Comparison of ENCODE assay signal across 16 cellular contexts in genomic region chr15:64620991-64621495, GRCh38.
A peak's percentile ranks its signal among the peaks of the same experiment; 100 is the strongest.
DNase-seq lines count a peak whose midpoint lies in the region; ATAC-seq, FAIRE-seq and TF ChIP-seq lines count a peak whose summit lies in the region.
"Had no signal": no experiment of that assay in that cellular context is flagged by ENCODE, and none has a peak within 500 bp of the region (broad histone marks: within the 10 kb centered on the region; RNA-seq: fewer than 3 reads in every experiment).

No MANE protein-coding gene starts in this region.

- no peak for FAIRE-seq in GM19239 (lab: Jason Lieb, UNC)
- FAIRE-seq: endometrium, K562 had no signal

- H3K27ac ChIP-seq in endodermal cell (ENCODE audit: low read depth, low read length), result peak overlapping the region; percentile 38
- H3K27ac ChIP-seq: psoas muscle had no signal

- H3K4me1 Mint-ChIP-seq in activated naive CD4-positive, alpha-beta T cell treated with anti-CD3 and anti-CD28 coated beads, Interleukin-2, amount 50 U/mL, for 24 hours, result peaks cover 87% of the 10 kb centered on the region
- peaks cover 83 to 86% (median 85%) of the 10 kb centered on the region in 3 donors for H3K4me1 Mint-ChIP-seq in T-cell
- H3K4me1 Mint-ChIP-seq in endodermal cell, result peaks cover 45% of the 10 kb centered on the region
- peaks cover 34% of the 10 kb centered on the region for H3K4me1 Mint-ChIP-seq in WTC11

- H3K4me3 Mint-ChIP-seq in activated naive CD4-positive, alpha-beta T cell treated with anti-CD3 and anti-CD28 coated beads, Interleukin-2, amount 50 U/mL, for 24 hours, result peak overlapping the region; percentile 66
- peak overlapping the region in 1 of 3 donors; percentile 63 for H3K4me3 Mint-ChIP-seq in T-cell
- no peak overlapping the region for H3K4me3 Mint-ChIP-seq in endodermal cell
- H3K4me3 Mint-ChIP-seq in WTC11, result no peak overlapping the region

- no peak for TF ChIP-seq CTCF in endodermal cell (conservative IDR thresholded peaks at IDR 0.05)
- no peak for TF ChIP-seq CTCF in GM10266 (IDR thresholded peaks at IDR 0.05; ENCODE audit: control insufficient read depth, insufficient read depth, low read depth, missing control alignments)
- TF ChIP-seq CTCF in WTC11 (IDR thresholded peaks at IDR 0.05), result no peak

- H3K4me3 ChIP-seq in endodermal cell (ENCODE audit: low read length), result no peak overlapping the region
- H3K4me3 ChIP-seq: K562, psoas muscle had no signal

- peak overlapping the region; percentile 91 for H3K27ac Mint-ChIP-seq in activated naive CD4-positive, alpha-beta T cell treated with anti-CD3 and anti-CD28 coated beads, Interleukin-2, amount 50 U/mL, for 24 hours
- H3K27ac Mint-ChIP-seq in T-cell (peak overlapping the region; percentile 81 to 85), endodermal cell (no peak overlapping the region), WTC11 (no peak overlapping the region)

- H3K36me3 Mint-ChIP-seq in activated naive CD4-positive, alpha-beta T cell treated with anti-CD3 and anti-CD28 coated beads, Interleukin-2, amount 50 U/mL, for 24 hours, result no peaks in the 10 kb centered on the region
- no peaks in the 10 kb centered on the region for H3K36me3 Mint-ChIP-seq in T-cell
- H3K36me3 Mint-ChIP-seq in endodermal cell (ENCODE audit: low read depth), result peaks cover 18% of the 10 kb centered on the region
- peaks cover 9% of the 10 kb centered on the region; the same call in 1 of the 2 replicates for H3K36me3 Mint-ChIP-seq in WTC11

- no peak overlapping the region for H3K9ac ChIP-seq in endodermal cell (ENCODE audit: extremely low read depth, low read length, poor library complexity, severe bottlenecking)

- CTCF ChIA-PET in T-cell (lab: Charles Lee), result no interaction called here
- CTCF ChIA-PET in WTC11 (lab: Charles Lee), result no interaction called here

- peaks cover 16% of the 10 kb centered on the region for H3K36me3 ChIP-seq in endodermal cell (ENCODE audit: control insufficient read depth, insufficient read depth, low read length)

- WGBS in endodermal cell (ENCODE audit: insufficient coverage in 1 of 2, insufficient read length in 1 of 2), 2 experiments, result 94 to 99% methylated on average over 3 to 4 of the region's 4 CpGs

- H3K9me3 ChIP-seq in endodermal cell (ENCODE audit: control insufficient read depth, low read length), result no peaks in the 10 kb centered on the region
- H3K9me3 ChIP-seq: BE2C, psoas muscle had no signal

- H3K4me1 ChIP-seq in endodermal cell (ENCODE audit: control insufficient read depth, insufficient read depth, low read length), result no peaks in the 10 kb centered on the region

- no peak for DNase-seq in activated naive CD4-positive, alpha-beta T cell (lab: John Stamatoyannopoulos, UW)
- no peak for DNase-seq in T-cell
- DNase-seq in endodermal cell, result no peak
- no peak for DNase-seq in GM10266 (ENCODE audit: extremely low spot score)
- DNase-seq in WTC11 (ENCODE audit: low spot score), result no peak
- DNase-seq in GM19239 (ENCODE audit: insufficient read length, low spot score), result no peak
- DNase-seq: activated CD8-positive, alpha-beta memory T cell treated with anti-CD3 and anti-CD28 coated beads, Interleukin-2, amount 50 U/mL, for 48 hours; amniotic stem cell; BE2C; left colon; NCI-H1417 treated with DMSO at 0.1 percent for 48 hours; psoas muscle had no signal

- POLR2A ChIA-PET in T-cell (lab: Charles Lee) (no interaction called here), WTC11 (lab: Charles Lee) (interaction anchor here (0.7 kb wide), 1 partner anchor 14 kb away, joined by 3 read pairs; no protein-coding TSS in a partner anchor)

- no peaks in the 10 kb centered on the region for H3K27me3 Mint-ChIP-seq in activated naive CD4-positive, alpha-beta T cell treated with anti-CD3 and anti-CD28 coated beads, Interleukin-2, amount 50 U/mL, for 24 hours
- H3K27me3 Mint-ChIP-seq in T-cell (no peaks in the 10 kb centered on the region), endodermal cell (ENCODE audit: insufficient read depth) (peaks cover 14% of the 10 kb centered on the region), WTC11 (ENCODE audit: low read depth) (peaks cover 14% of the 10 kb centered on the region)

- H3K9me3 Mint-ChIP-seq in activated naive CD4-positive, alpha-beta T cell treated with anti-CD3 and anti-CD28 coated beads, Interleukin-2, amount 50 U/mL, for 24 hours, result no peaks in the 10 kb centered on the region
- H3K9me3 Mint-ChIP-seq in T-cell (no peaks in the 10 kb centered on the region), endodermal cell (peaks cover under 1% of the 10 kb centered on the region), WTC11 (no peaks in the 10 kb centered on the region)

- H3K27me3 ChIP-seq in endodermal cell (ENCODE audit: control insufficient read depth, insufficient read depth, low read length, poor library complexity, severe bottlenecking), result no peaks in the 10 kb centered on the region
- H3K27me3 ChIP-seq: BE2C had no signal

- no peak for ATAC-seq in T-cell (replicated peaks in 1 of 4)
- no peak for ATAC-seq in WTC11
- ATAC-seq in GM18870 (IDR thresholded peaks at IDR 0.05; ENCODE audit: unreplicated experiment), result no peak
- ATAC-seq: K562 had no signal

TF ChIP-seq in WTC11, 78 proteins besides CTCF, POLR2A, EP300 and RAD21:
- TF ChIP-seq HMGXB4 (CRISPR knock-in tag; IDR thresholded peaks at IDR 0.05), result no peak

Comparison
In these comparisons a context has a peak if more than half of its experiments do, and no peak if none do; other contexts are left out.
1. H3K27ac Mint-ChIP-seq: peak in activated naive CD4-positive, alpha-beta T cell treated with anti-CD3 and anti-CD28 coated beads, Interleukin-2, amount 50 U/mL, for 24 hours (single experiment) and T-cell (2 of 2); none in endodermal cell (single experiment) and WTC11 (single experiment).